Comparison of ENCODE assay signal across 2 cellular contexts in the genomic region with DNA sequence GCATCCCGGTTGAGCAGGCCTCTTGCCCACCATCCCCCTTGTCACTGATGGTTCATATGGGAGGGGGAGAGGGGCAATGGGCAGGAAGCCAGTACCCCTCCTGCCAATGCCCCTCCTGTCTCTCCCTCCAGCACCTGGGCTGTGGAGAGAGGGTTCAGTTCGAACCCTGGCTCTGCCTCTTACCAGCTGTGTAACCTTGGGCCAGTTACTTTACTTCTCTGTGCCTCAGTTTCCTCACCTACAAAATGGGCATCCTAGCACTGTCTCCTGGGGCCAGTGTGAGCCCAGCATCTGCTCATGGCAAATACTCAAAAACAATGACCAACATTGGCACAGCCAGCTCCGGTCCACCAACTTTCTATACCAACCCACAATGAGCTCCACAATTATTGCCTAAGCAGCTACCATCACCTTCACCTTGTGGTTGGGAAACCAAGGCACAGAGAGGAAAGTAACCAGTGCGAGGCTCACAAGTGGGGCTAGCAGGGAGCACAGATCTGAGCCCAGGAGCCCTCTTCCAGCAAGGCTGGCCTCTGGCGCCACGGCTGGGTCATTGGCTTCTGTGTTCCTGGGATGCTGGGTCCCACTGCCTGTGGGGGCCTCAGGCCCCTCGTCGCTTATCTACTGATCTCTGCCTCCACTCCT. TPM values are rescaled to one million over a fixed set of nuclear protein-coding genes. Genes with fewer than 3 reads are reported as not detected.
"Had no signal": no experiment of that assay in that cellular context is flagged by ENCODE, and none has a peak within 500 bp of the region (broad histone marks: within the 10 kb centered on the region; RNA-seq: fewer than 3 reads in every experiment).

No MANE protein-coding gene starts in this region.

RNA-seq across cellular contexts. Expression of a gene that starts 38.1 kb away (rescaled TPM):
- total RNA-seq: activated CD8-positive, alpha-beta T cell treated with anti-CD3 and anti-CD28 coated beads for 36 hours; activated naive CD4-positive, alpha-beta T cell treated with anti-CD3 and anti-CD28 coated beads for 36 hours had no signal
